Comparison of ENCODE assay signal across 10 cellular contexts in the genomic region with DNA sequence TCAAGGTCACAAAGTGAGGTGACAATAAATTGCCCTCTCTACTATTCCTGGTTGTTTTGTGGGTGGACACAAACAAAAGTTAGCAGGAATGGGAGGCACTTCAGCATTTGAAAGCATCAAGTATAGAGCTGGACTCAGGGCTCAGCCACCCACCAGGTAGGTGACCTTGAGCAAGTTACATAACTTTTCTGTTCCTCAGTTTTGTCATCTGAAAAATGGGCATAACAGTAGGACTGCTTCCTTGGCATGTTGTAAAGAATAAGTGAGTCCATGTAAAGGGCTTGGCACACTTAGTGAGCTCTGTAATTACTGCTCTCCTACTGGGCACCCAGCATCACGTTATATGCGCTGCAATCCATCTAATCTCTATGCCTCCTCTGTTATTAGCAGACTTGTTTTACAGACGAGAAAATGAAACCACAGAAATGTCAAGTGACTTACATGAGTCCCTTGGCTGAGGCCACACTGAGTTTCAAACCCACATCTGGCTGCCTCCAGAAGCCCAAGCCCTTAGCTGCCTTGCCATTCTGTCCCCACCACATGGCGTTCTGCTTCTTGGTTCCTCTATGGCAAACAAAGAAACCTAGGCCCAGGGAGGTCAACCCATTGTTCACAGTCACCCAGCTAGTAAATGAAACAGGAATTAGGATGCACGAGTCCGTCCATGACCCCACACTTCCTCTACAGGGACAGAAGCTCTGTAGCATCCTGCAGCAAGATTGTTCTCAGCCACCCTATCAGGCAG.
A peak's percentile ranks its signal among the peaks of the same experiment; 100 is the strongest.
DNase-seq lines count a peak whose midpoint lies in the region; ATAC-seq lines count a peak whose summit lies in the region.
"Had no signal": no experiment of that assay in that cellular context is flagged by ENCODE, and none has a peak within 500 bp of the region (broad histone marks: within the 10 kb centered on the region; RNA-seq: fewer than 3 reads in every experiment).

No MANE protein-coding gene starts in this region.

- H3K4me1 ChIP-seq in effector memory CD4-positive, alpha-beta T cell (ENCODE audit: control insufficient read depth, insufficient read depth, low read length, poor library complexity, severe bottlenecking): peaks cover 3% of the 10 kb centered on the region

- DNase-seq in SIG-M5 treated with dmso at 0.1 percent for 504 hours (lab: John Stamatoyannopoulos, UW; ENCODE audit: unreplicated experiment) (peak; percentile 44), SIG-M5 (lab: John Stamatoyannopoulos, UW) (no peak), NAMALWA (ENCODE audit: low spot score) (peak; percentile 4), NCI-H2029 (lab: John Stamatoyannopoulos, UW) (no peak), middle frontal gyrus (ENCODE audit: extremely low spot score, low spot score) (no peak)
- DNase-seq in stimulated activated naive CD8-positive, alpha-beta T cell treated with anti-CD3 and anti-CD28 coated beads, Interleukin-15, Interleukin-2, amounts not matched to agents 100 U/mL and 50 U/mL, for 24 hours: no peak
- no peak for DNase-seq in effector memory CD4-positive, alpha-beta T cell
- DNase-seq: GM23248, NCI-H2171 had no signal

- H3K27ac ChIP-seq in effector memory CD4-positive, alpha-beta T cell (ENCODE audit: insufficient read depth, low read length, poor library complexity, severe bottlenecking): no peak overlapping the region
- H3K27ac ChIP-seq: GM23248 had no signal

- no peaks in the 10 kb centered on the region for H3K36me3 ChIP-seq in effector memory CD4-positive, alpha-beta T cell (ENCODE audit: control insufficient read depth, insufficient read depth, low read length)

- H3K4me3 ChIP-seq in effector memory CD4-positive, alpha-beta T cell (ENCODE audit: insufficient read depth, low read depth, low read length, poor library complexity, severe bottlenecking): no peak overlapping the region
- H3K4me3 ChIP-seq: GM23248 had no signal

- H3K27me3 ChIP-seq in effector memory CD4-positive, alpha-beta T cell (replicated peaks; ENCODE audit: control insufficient read depth, insufficient read depth, low read length, poor library complexity, severe bottlenecking): peaks cover 8% of the 10 kb centered on the region

- peak; percentile 75 for ATAC-seq in HG02852 (IDR thresholded peaks at IDR 0.05; ENCODE audit: unreplicated experiment)
- peak; percentile 51 for ATAC-seq in stimulated activated naive CD8-positive, alpha-beta T cell treated with anti-CD3 and anti-CD28 coated beads, Interleukin-15, Interleukin-2, amounts not matched to agents 100 U/mL and 50 U/mL, for 24 hours

- no peaks in the 10 kb centered on the region for H3K9me3 ChIP-seq in effector memory CD4-positive, alpha-beta T cell (ENCODE audit: control insufficient read depth, low read length)

Comparison
In these comparisons a context has a peak if more than half of its experiments do, and no peak if none do; other contexts are left out.
1. DNase-seq: peak in SIG-M5 treated with dmso at 0.1 percent for 504 hours (single experiment) and NAMALWA (single experiment); none in SIG-M5 (single experiment), stimulated activated naive CD8-positive, alpha-beta T cell treated with anti-CD3 and anti-CD28 coated beads, Interleukin-15, Interleukin-2, amounts not matched to agents 100 U/mL and 50 U/mL, for 24 hours (single experiment), effector memory CD4-positive, alpha-beta T cell (0 of 3), NCI-H2029 (single experiment) and middle frontal gyrus (single experiment).